ENCODE assay signal across 26 cellular contexts in the genomic region with DNA sequence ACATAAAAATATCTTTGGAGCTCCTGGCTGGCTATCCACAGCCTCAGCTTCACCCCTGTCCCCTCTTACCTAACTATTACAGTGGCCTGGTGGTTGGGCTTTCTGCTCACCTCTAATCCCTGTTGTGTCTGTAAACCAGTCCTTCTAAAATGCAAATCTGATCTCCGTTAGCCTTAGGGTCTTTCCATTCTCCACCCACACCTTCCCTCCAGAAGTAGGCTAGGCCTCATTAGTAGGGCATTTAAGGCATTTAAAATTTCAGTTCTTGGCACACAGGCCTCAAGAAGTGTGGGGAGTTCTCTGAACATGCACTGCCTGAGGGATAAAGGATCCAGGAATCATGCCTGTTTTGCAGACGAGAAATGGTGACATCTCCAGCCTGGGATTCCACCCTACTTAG. TPM values are rescaled to one million over a fixed set of nuclear protein-coding genes. Genes with fewer than 3 reads are reported as not detected.
"Had no signal": no experiment of that assay in that cellular context is flagged by ENCODE, and none has a peak within 500 bp of the region (broad histone marks: within the 10 kb centered on the region; RNA-seq: fewer than 3 reads in every experiment).

No MANE protein-coding gene starts in this region.

- DNase-seq: activated CD4-positive, alpha-beta memory T cell treated with anti-CD3 and anti-CD28 coated beads, Interleukin-2, amount 10 ng/mL, durations not matched to agents 7 days and 5 days; activated CD4-positive, alpha-beta T cell treated with anti-CD3 and anti-CD28 coated beads for 4 hours; activated CD4-positive, alpha-beta T cell treated with anti-CD3 and anti-CD28 coated beads, Interleukin-2, amount 10 ng/mL, durations not matched to agents 7 days and 5 days; activated CD4-positive, alpha-beta T cell treated with anti-CD3 and anti-CD28 coated beads, Interleukin-2, amount 50 U/mL, for 4 hours; activated CD4-positive, CD25-positive, alpha-beta regulatory T cell; activated CD4-positive, CD25-positive, alpha-beta regulatory T cell treated with anti-CD3 and anti-CD28 coated beads, Interleukin-2, amount 50 U/mL, for 72 hours; activated effector memory CD4-positive, alpha-beta T cell treated with Interleukin-2 at 50 U/mL for 16 hours; activated gamma-delta T cell treated with Interleukin-2 at 50 U/mL for 16 hours; activated naive CD4-positive, alpha-beta T cell treated with anti-CD3 and anti-CD28 coated beads, Interleukin-2, amount 50 U/mL, for 16 hours; activated naive CD4-positive, alpha-beta T cell treated with Interleukin-2 at 50 U/mL for 16 hours; activated T-cell treated with anti-CD3 and anti-CD28 coated beads, Interleukin-2, amount 50 U/mL, for 4 hours; amniotic stem cell; anterior cingulate cortex; brain microvascular endothelial cell; dorsolateral prefrontal cortex; effector memory CD4-positive, alpha-beta T cell; endodermal cell; foreskin fibroblast; head of caudate nucleus; T-helper 17 cell; T1000; WERI-Rb-1 had no signal

- H3K4me3 ChIP-seq: coronary artery, dorsolateral prefrontal cortex had no signal

- FAIRE-seq: astrocyte, bronchial epithelial cell, frontal cortex had no signal

- H3K36me3 ChIP-seq: brain microvascular endothelial cell, WERI-Rb-1 had no signal

- H3K27me3 ChIP-seq: brain microvascular endothelial cell had no signal

- H3K27ac ChIP-seq: brain microvascular endothelial cell, coronary artery, dorsolateral prefrontal cortex, WERI-Rb-1 had no signal

RNA-seq across cellular contexts. Expression of gene STC2, which starts 26.4 kb away (rescaled TPM):
- total RNA-seq: T-helper 17 cell had no signal
